29 cellular contexts compared by ENCODE assay signal in the genomic region with DNA sequence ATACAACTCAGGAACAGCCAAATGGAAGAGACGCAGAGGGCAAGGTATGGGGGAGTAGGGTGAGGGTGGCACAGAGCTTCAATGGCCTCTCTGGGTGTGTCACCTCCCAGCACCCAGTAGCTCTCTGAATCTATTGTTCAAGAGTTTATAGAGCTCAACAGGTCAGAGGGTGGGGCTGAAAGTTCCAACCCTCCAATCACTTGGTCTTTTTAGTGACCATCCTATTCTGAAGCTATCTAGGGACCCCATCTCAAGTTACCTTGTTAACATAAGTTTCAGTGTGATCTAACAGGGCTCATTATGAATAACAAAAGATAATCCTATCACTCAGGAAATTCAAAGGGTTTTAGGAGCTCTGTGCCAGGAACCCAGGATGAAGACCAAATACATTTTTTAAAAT.
"Had no signal": no experiment of that assay in that cellular context is flagged by ENCODE, and none has a peak within 500 bp of the region (broad histone marks: within the 10 kb centered on the region; RNA-seq: fewer than 3 reads in every experiment).

No MANE protein-coding gene starts in this region.

- H3K4me3 Mint-ChIP-seq: activated CD8-positive, alpha-beta memory T cell treated with anti-CD3 and anti-CD28 coated beads, Interleukin-2, amount 10 ng/mL, durations not matched to agents 7 days and 5 days; activated CD8-positive, alpha-beta T cell treated with anti-CD3 and anti-CD28 coated beads, Interleukin-2, amount 10 ng/mL, durations not matched to agents 7 days and 5 days; central memory CD8-positive, alpha-beta T cell; dendritic cell treated with granulocyte-macrophage colony-stimulating factor and Interleukin-4, amounts not matched to agents 40 ng/mL and 50 ng/mL, for 4 days; stimulated activated memory B cell treated with anti-CD40 and anti-IgM and Interleukin-4, amounts not matched to agents 10 μg/mL and 1 μg/mL and 100 μg/mL, for 72 hours; stimulated activated naive CD8-positive, alpha-beta T cell treated with anti-CD3 and anti-CD28 coated beads, Interleukin-15, amount 100 ng/mL, for 72 hours; type B pancreatic cell had no signal

- H3K36me3 Mint-ChIP-seq: activated CD8-positive, alpha-beta memory T cell treated with anti-CD3 and anti-CD28 coated beads, Interleukin-2, amount 10 ng/mL, durations not matched to agents 7 days and 5 days; activated naive CD4-positive, alpha-beta T cell treated with anti-CD3 and anti-CD28 coated beads, Interleukin-2, amount 50 U/mL, for 72 hours; naive B cell; stimulated activated memory B cell treated with anti-CD40 and anti-IgM and Interleukin-4, amounts not matched to agents 10 μg/mL and 1 μg/mL and 100 μg/mL, for 72 hours; type B pancreatic cell had no signal

- H3K36me3 ChIP-seq: esophagus squamous epithelium, heart right ventricle, pancreas, uterus had no signal

- H3K9me3 ChIP-seq: esophagus squamous epithelium, heart right ventricle, pancreas, psoas muscle, uterus had no signal

- H3K27me3 ChIP-seq: esophagus squamous epithelium, heart right ventricle, pancreas, uterus had no signal

- H3K27ac ChIP-seq: epithelial cell of prostate, esophagus squamous epithelium, heart right ventricle, pancreas, psoas muscle, uterus had no signal

- H3K4me3 ChIP-seq: esophagus squamous epithelium, heart right ventricle, pancreas, psoas muscle, smooth muscle cell, uterus had no signal

- DNase-seq: activated CD4-positive, alpha-beta T cell treated with anti-CD3 and anti-CD28 coated beads, Interleukin-2, amount 50 U/mL, for 1 hour; activated CD8-positive, alpha-beta memory T cell treated with anti-CD3 and anti-CD28 coated beads, Interleukin-2, amount 10 ng/mL, durations not matched to agents 7 days and 5 days; activated CD8-positive, alpha-beta T cell treated with anti-CD3 and anti-CD28 coated beads, Interleukin-2, amount 10 ng/mL, durations not matched to agents 7 days and 5 days; activated T-cell treated with anti-CD3 and anti-CD28 coated beads, Interleukin-2, amount 50 U/mL, for 48 hours; effector CD4-positive, alpha-beta T cell; esophagus squamous epithelium; foreskin melanocyte; heart right ventricle; islet precursor cell; left ventricle myocardium superior; naive B cell; nucleus accumbens; pancreas; psoas muscle; stimulated activated CD4-positive, alpha-beta T cell treated with anti-CD3 and anti-CD28 coated beads, Interleukin-1b, Interleukin-23, amount 100 ng/mL, for 48 hours; stimulated activated CD4-positive, alpha-beta T cell treated with anti-CD3 and anti-CD28 coated beads, Interleukin-4, amount 100 ng/mL, for 4 hours; stimulated activated CD8-positive, alpha-beta memory T cell treated with anti-CD3 and anti-CD28 coated beads, Interleukin-4, amount 100 ng/mL, for 48 hours; stimulated activated naive CD8-positive, alpha-beta T cell treated with anti-CD3 and anti-CD28 coated beads, Interleukin-15, amount 100 ng/mL, for 72 hours; substantia nigra; T1000; uterus had no signal

- H3K27ac Mint-ChIP-seq: activated CD8-positive, alpha-beta memory T cell treated with anti-CD3 and anti-CD28 coated beads, Interleukin-2, amount 10 ng/mL, durations not matched to agents 7 days and 5 days; activated CD8-positive, alpha-beta T cell treated with anti-CD3 and anti-CD28 coated beads, Interleukin-2, amount 10 ng/mL, durations not matched to agents 7 days and 5 days; activated naive CD4-positive, alpha-beta T cell treated with anti-CD3 and anti-CD28 coated beads, Interleukin-2, amount 50 U/mL, for 72 hours; activated T-helper 2 cell treated with anti-CD3 and anti-CD28 coated beads, Interferon-gamma antibody, Interleukin-2, Interleukin-4, amounts not matched to agents 10 μg/mL and 5 μg/mL and 100 μg/mL, durations not matched to agents 14 hours and 24 hours and 36 hours; dendritic cell treated with granulocyte-macrophage colony-stimulating factor and Interleukin-4, amounts not matched to agents 40 ng/mL and 50 ng/mL, for 4 days; naive B cell; stimulated activated memory B cell treated with anti-CD40 and anti-IgM and Interleukin-4, amounts not matched to agents 10 μg/mL and 1 μg/mL and 100 μg/mL, for 72 hours; type B pancreatic cell had no signal

- H3K27me3 Mint-ChIP-seq: stimulated activated naive CD8-positive, alpha-beta T cell treated with anti-CD3 and anti-CD28 coated beads, Interleukin-15, amount 100 ng/mL, for 72 hours; type B pancreatic cell had no signal

- H3K4me1 ChIP-seq: psoas muscle, uterus had no signal

- H3K9me3 Mint-ChIP-seq: activated naive CD4-positive, alpha-beta T cell treated with anti-CD3 and anti-CD28 coated beads, Interleukin-2, amount 50 U/mL, for 72 hours; activated T-helper 2 cell treated with anti-CD3 and anti-CD28 coated beads, Interferon-gamma antibody, Interleukin-2, Interleukin-4, amounts not matched to agents 10 μg/mL and 5 μg/mL and 100 μg/mL, durations not matched to agents 14 hours and 24 hours and 36 hours; central memory CD8-positive, alpha-beta T cell; dendritic cell treated with granulocyte-macrophage colony-stimulating factor and Interleukin-4, amounts not matched to agents 40 ng/mL and 50 ng/mL, for 4 days; naive B cell; stimulated activated memory B cell treated with anti-CD40 and anti-IgM and Interleukin-4, amounts not matched to agents 10 μg/mL and 1 μg/mL and 100 μg/mL, for 72 hours; stimulated activated naive CD8-positive, alpha-beta T cell treated with anti-CD3 and anti-CD28 coated beads, Interleukin-15, amount 100 ng/mL, for 72 hours; type B pancreatic cell had no signal

- ATAC-seq: activated CD8-positive, alpha-beta memory T cell treated with anti-CD3 and anti-CD28 coated beads, Interleukin-2, amount 10 ng/mL, durations not matched to agents 7 days and 5 days; activated CD8-positive, alpha-beta T cell treated with anti-CD3 and anti-CD28 coated beads, Interleukin-2, amount 10 ng/mL, durations not matched to agents 7 days and 5 days; activated naive CD4-positive, alpha-beta T cell treated with anti-CD3 and anti-CD28 coated beads, Interleukin-2, amount 50 U/mL, for 72 hours; heart right ventricle; left ventricle myocardium superior; pancreas; psoas muscle; stimulated activated memory B cell treated with anti-CD40 and anti-IgM and Interleukin-4, amounts not matched to agents 10 μg/mL and 1 μg/mL and 100 μg/mL, for 72 hours; stimulated activated naive CD8-positive, alpha-beta T cell treated with anti-CD3 and anti-CD28 coated beads, Interleukin-15, amount 100 ng/mL, for 72 hours had no signal
